ENCODE assay signal across 8 cellular contexts in the genomic region with DNA sequence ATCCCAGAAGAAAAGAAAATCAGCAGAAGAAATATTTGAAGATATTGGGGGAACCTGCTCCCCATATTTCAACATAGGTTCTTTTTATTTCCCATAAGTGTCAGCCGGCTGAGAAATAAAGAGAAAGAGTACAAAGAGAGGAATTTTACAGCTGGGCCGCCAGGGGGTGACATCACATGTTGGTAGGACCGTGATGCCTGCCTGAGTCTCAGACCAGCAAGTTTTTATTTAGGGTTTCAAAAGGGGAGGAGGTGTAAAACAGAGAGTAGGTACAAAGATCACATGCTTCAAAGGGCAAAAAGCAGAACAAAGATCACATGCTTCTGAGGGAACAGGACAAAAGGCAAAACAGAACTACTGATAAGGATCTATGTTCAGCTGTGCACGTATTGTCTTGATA. TPM values are rescaled to one million over a fixed set of nuclear protein-coding genes. Genes with fewer than 3 reads are reported as not detected.
DNase-seq lines count a peak whose midpoint lies in the region; ATAC-seq and TF ChIP-seq lines count a peak whose summit lies in the region.
"Not testable (repeated sequence)": the region's sequence is repeated elsewhere in the genome, so short reads cannot be mapped to it uniquely, and the experiment has no call there.

No MANE protein-coding gene starts in this region.

- not testable (repeated sequence) for H3K36me3 ChIP-seq in GM06990 (ENCODE audit: control insufficient read depth, insufficient read depth, low read length); lung (ENCODE audit: control insufficient read depth in 2 of 2, insufficient read depth in 2 of 2, low read length in 2 of 2)

- peak; percentile 42; the same call in 1 of the 2 replicates for TF ChIP-seq RAD21 in Ishikawa (IDR thresholded peaks at IDR 0.05; ENCODE audit: low read depth)

- not testable (repeated sequence) for TF ChIP-seq EP300 in Ishikawa (IDR thresholded peaks at IDR 0.05; ENCODE audit: borderline replicate concordance)

- not testable (repeated sequence) for H3K27me3 ChIP-seq in GM06990 (replicated peaks; ENCODE audit: control insufficient read depth, insufficient read depth, low read length); lung (ENCODE audit: control insufficient read depth, insufficient read depth)

- TF ChIP-seq CTCF in AG09309 (IDR thresholded peaks at IDR 0.05; ENCODE audit: control insufficient read depth, insufficient read depth, low read depth, low read length, missing control alignments) (peak; percentile 38), GM06990 (IDR thresholded peaks at IDR 0.05; ENCODE audit: insufficient read depth, low read length, poor library complexity, severe bottlenecking) (peak; percentile 45), epithelial cell of proximal tubule (conservative IDR thresholded peaks at IDR 0.05; ENCODE audit: low read depth, low read length) (peak; percentile 34)
- not testable (repeated sequence) for TF ChIP-seq CTCF in lung (IDR thresholded peaks at IDR 0.05; ENCODE audit: control extremely low read depth, extremely low read depth)

- not testable (repeated sequence) for H3K4me1 ChIP-seq in lung (ENCODE audit: control insufficient read depth in 2 of 2, insufficient read depth in 2 of 2, low read length in 2 of 2)

- not testable (repeated sequence) for H3K9me3 ChIP-seq in lung (ENCODE audit: control insufficient read depth in 2 of 2, insufficient read depth in 1 of 2, low read length in 1 of 2)

- ATAC-seq in lung (ENCODE audit: insufficient read depth, low FRiP score), result not testable (repeated sequence)

- not testable (repeated sequence) for H3K27ac ChIP-seq in lung (ENCODE audit: low read depth in 1 of 2, low read length in 1 of 2)

- DNase-seq in AG09309 (ENCODE audit: low read depth); GM06990 (ENCODE audit: extremely low read depth, insufficient read length); epithelial cell of proximal tubule (ENCODE audit: low read depth): not testable (repeated sequence)
- peak; percentile 4 for DNase-seq in NCI-H1694 (lab: John Stamatoyannopoulos, UW)
- peak; percentile 25 to 30 for DNase-seq in SHP77 (lab: John Stamatoyannopoulos, UW)
- peak; percentile 16 to 17 for DNase-seq in activated CD4-positive, alpha-beta T cell treated with anti-CD3 and anti-CD28 coated beads, Interleukin-2, amount 50 U/mL, for 48 hours
- peak; percentile 27 for DNase-seq in lung (ENCODE audit: low spot score)

- H3K4me3 ChIP-seq in AG09309 (ENCODE audit: control insufficient read depth, low read depth, low read length); GM06990 (replicated peaks; ENCODE audit: low read depth, low read length); epithelial cell of proximal tubule (ENCODE audit: low read depth, low read length); lung: not testable (repeated sequence)

- WGBS in lung, 2 donors, result 53 to 63% methylated on average over 4 of the region's 4 CpGs

RNA-seq across cellular contexts. Expression of a gene that starts 44.0 kb away (rescaled TPM):
- total RNA-seq in epithelial cell of proximal tubule, result 18.2 and 21.9 TPM in 2 replicates
- 100 to 1,000 TPM in 1 of 2 donors, 10 to 100 TPM in 1; 54.6 to 143 TPM for total RNA-seq in lung
- 10 to 100 TPM; 20.9 to 21.1 TPM for polyA plus RNA-seq in lung
